ENCODE assay signal across 31 cellular contexts in the genomic region with DNA sequence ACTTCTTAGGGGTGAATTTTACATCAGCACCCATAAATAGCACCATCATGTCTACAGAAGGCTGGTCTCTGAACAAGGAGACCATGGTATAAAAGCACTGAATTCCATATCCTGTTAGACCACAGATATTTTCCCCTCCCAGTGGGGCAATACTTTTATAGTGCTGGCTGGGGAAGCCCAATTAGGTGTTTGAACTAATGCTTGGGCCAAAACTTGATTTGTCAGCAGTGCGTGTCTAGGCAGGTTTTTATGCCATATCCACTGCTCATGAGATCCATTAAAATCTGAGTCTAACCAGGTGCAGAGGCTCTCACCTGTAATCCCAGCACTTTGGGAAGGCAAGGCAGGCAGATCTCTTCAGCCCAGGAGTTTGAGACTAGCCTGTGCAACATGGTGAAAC.
"Had no signal": no experiment of that assay in that cellular context is flagged by ENCODE, and none has a peak within 500 bp of the region (broad histone marks: within the 10 kb centered on the region; RNA-seq: fewer than 3 reads in every experiment).

No MANE protein-coding gene starts in this region.

- H3K27me3 Mint-ChIP-seq: activated CD4-positive, alpha-beta T cell treated with anti-CD3 and anti-CD28 coated beads for 36 hours; activated naive CD8-positive, alpha-beta T cell treated with anti-CD3 and anti-CD28 coated beads for 36 hours had no signal

- DNase-seq: activated CD4-positive, alpha-beta T cell treated with anti-CD3 and anti-CD28 coated beads for 36 hours; activated CD4-positive, CD25-positive, alpha-beta regulatory T cell; activated CD8-positive, alpha-beta memory T cell treated with anti-CD3 and anti-CD28 coated beads, Interleukin-2, amount 50 U/mL, for 4 hours; activated naive CD4-positive, alpha-beta T cell treated with anti-CD3 and anti-CD28 coated beads for 36 hours; activated naive CD8-positive, alpha-beta T cell treated with anti-CD3 and anti-CD28 coated beads for 36 hours; activated T-cell treated with anti-CD3 and anti-CD28 coated beads, Interleukin-2, amount 50 U/mL, for 1 hour; adrenal gland; caudate nucleus; endodermal cell; head of caudate nucleus; hippocampal formation; kidney; left colon; naive B cell; nephron progenitor cell; retina; small intestine; stimulated activated CD4-positive, alpha-beta T cell treated with anti-CD3 and anti-CD28 coated beads, Interleukin-4, amount 100 ng/mL, for 24 hours; stimulated activated naive CD8-positive, alpha-beta T cell treated with anti-CD3 and anti-CD28 coated beads, Interleukin-15, amount 100 ng/mL, for 72 hours; substantia nigra; upper lobe of left lung had no signal

- H3K36me3 ChIP-seq: adrenal gland, ascending aorta, gastroesophageal sphincter, neutrophil, upper lobe of left lung, vagina had no signal

- FAIRE-seq: kidney, small intestine had no signal

- H3K4me3 ChIP-seq: adrenal gland, ascending aorta, gastroesophageal sphincter, upper lobe of left lung, vagina had no signal

- H3K9me3 ChIP-seq: adrenal gland, ascending aorta, neutrophil, vagina had no signal

- H3K27ac Mint-ChIP-seq: activated CD4-positive, alpha-beta T cell treated with anti-CD3 and anti-CD28 coated beads for 36 hours; activated naive CD4-positive, alpha-beta T cell treated with anti-CD3 and anti-CD28 coated beads for 36 hours; activated naive CD8-positive, alpha-beta T cell treated with anti-CD3 and anti-CD28 coated beads for 36 hours; activated T-helper 1 cell treated with anti-CD3 and anti-CD28 coated beads, Interleukin-12 subunit alpha, Interleukin-12 subunit beta, Interleukin-2, Interleukin-4 antibody, amounts not matched to agents 30 ng/mL and 10 ng/mL and 1 ng/mL, durations not matched to agents 14 hours and 24 hours and 36 hours; brain; endodermal cell; mesothelial cell of epicardium; naive B cell; nephron progenitor cell; progenitor cell of endocrine pancreas; stimulated activated effector memory CD8-positive, alpha-beta T cell treated with anti-CD3 and anti-CD28 coated beads, Interleukin-12 subunit alpha, Interleukin-12 subunit beta, amount 100 ng/mL, for 72 hours; stimulated activated naive CD8-positive, alpha-beta T cell treated with anti-CD3 and anti-CD28 coated beads, Interleukin-15, amount 100 ng/mL, for 72 hours had no signal

- H3K4me1 Mint-ChIP-seq: mesothelial cell of epicardium, naive B cell, nephron progenitor cell had no signal

- H3K4me1 ChIP-seq: adrenal gland, ascending aorta, gastroesophageal sphincter, upper lobe of left lung, vagina had no signal

- H3K36me3 Mint-ChIP-seq: brain; mesothelial cell of epicardium; naive B cell; stimulated activated effector memory CD8-positive, alpha-beta T cell treated with anti-CD3 and anti-CD28 coated beads, Interleukin-12 subunit alpha, Interleukin-12 subunit beta, amount 100 ng/mL, for 72 hours had no signal

- H3K4me3 Mint-ChIP-seq: activated CD4-positive, alpha-beta T cell treated with anti-CD3 and anti-CD28 coated beads for 36 hours; activated naive CD4-positive, alpha-beta T cell treated with anti-CD3 and anti-CD28 coated beads for 36 hours; activated naive CD8-positive, alpha-beta T cell treated with anti-CD3 and anti-CD28 coated beads for 36 hours; activated T-helper 1 cell treated with anti-CD3 and anti-CD28 coated beads, Interleukin-12 subunit alpha, Interleukin-12 subunit beta, Interleukin-2, Interleukin-4 antibody, amounts not matched to agents 30 ng/mL and 10 ng/mL and 1 ng/mL, durations not matched to agents 14 hours and 24 hours and 36 hours; brain; endodermal cell; mesothelial cell of epicardium; naive B cell; nephron progenitor cell; stimulated activated effector memory CD8-positive, alpha-beta T cell treated with anti-CD3 and anti-CD28 coated beads, Interleukin-12 subunit alpha, Interleukin-12 subunit beta, amount 100 ng/mL, for 72 hours; stimulated activated naive CD8-positive, alpha-beta T cell treated with anti-CD3 and anti-CD28 coated beads, Interleukin-15, amount 100 ng/mL, for 72 hours had no signal

- H3K27ac ChIP-seq: adrenal gland, ascending aorta, gastroesophageal sphincter, neutrophil, upper lobe of left lung, vagina had no signal

- H3K27me3 ChIP-seq: adrenal gland, ascending aorta, neutrophil, upper lobe of left lung, vagina had no signal

- ATAC-seq: activated CD4-positive, alpha-beta T cell treated with anti-CD3 and anti-CD28 coated beads for 36 hours; gastroesophageal sphincter; left colon; sciatic nerve; stimulated activated effector memory CD8-positive, alpha-beta T cell treated with anti-CD3 and anti-CD28 coated beads, Interleukin-12 subunit alpha, Interleukin-12 subunit beta, amount 100 ng/mL, for 72 hours had no signal
